Comparison of ENCODE assay signal across 8 cellular contexts in genomic region chr11:61602775-61603569, GRCh38. TPM values are rescaled to one million over a fixed set of nuclear protein-coding genes. Genes with fewer than 3 reads are reported as not detected.
DNase-seq lines count a peak whose midpoint lies in the region; ATAC-seq and TF ChIP-seq lines count a peak whose summit lies in the region.
"Had no signal": no experiment of that assay in that cellular context is flagged by ENCODE, and none has a peak within 500 bp of the region (broad histone marks: within the 10 kb centered on the region; RNA-seq: fewer than 3 reads in every experiment).

No MANE protein-coding gene starts in this region.

- no peaks in the 10 kb centered on the region for H3K79me2 ChIP-seq in hepatocyte

- TF ChIP-seq CTCF in hepatocyte (IDR thresholded peaks at IDR 0.05; ENCODE audit: poor library complexity) (no peak), tibial nerve (IDR thresholded peaks at IDR 0.05) (no peak)

- no peaks in the 10 kb centered on the region for H3K9me2 ChIP-seq in hepatocyte (replicated peaks; ENCODE audit: insufficient read depth)

- TF ChIP-seq POLR2A in tibial nerve (IDR thresholded peaks at IDR 0.05) = no peak

- H3K27me3 ChIP-seq in hepatocyte = no peaks in the 10 kb centered on the region
- peaks cover 0 to 11% of the 10 kb centered on the region in 2 donors for H3K27me3 ChIP-seq in tibial nerve

- peak; percentile 97 for DNase-seq in HPDE6-E6E7 (ENCODE audit: extremely low spot score)
- peak; percentile 93 for DNase-seq in amniotic epithelial cell (ENCODE audit: low read depth)
- DNase-seq in hepatocyte (ENCODE audit: low spot score) = peak; percentile 88
- peak; percentile 35 to 51 for DNase-seq in tibial nerve (ENCODE audit: low spot score in 2 of 2)
- no peak for DNase-seq in NCI-H2029 treated with DMSO at 0.1 percent for 48 hours (lab: John Stamatoyannopoulos, UW)
- DNase-seq in NCI-H2081 treated with DMSO at 0.1 percent for 48 hours (lab: John Stamatoyannopoulos, UW) = no peak
- DNase-seq: activated CD4-positive, alpha-beta T cell treated with anti-CD3 and anti-CD28 coated beads, Interleukin-2, amount 50 U/mL, for 1 hour had no signal

- WGBS in hepatocyte (ENCODE audit: low lambda C conversion rate, missing lambda C conversion rate) = 44% methylated on average over 20 of the region's 20 CpGs
- 30 to 67% methylated on average over 13 to 20 of the region's 20 CpGs for WGBS in tibial nerve, 2 donors

- H3K4me3 ChIP-seq in hepatocyte (no peak overlapping the region), tibial nerve (no peak overlapping the region)

- no peak for ATAC-seq in GM21786 (IDR thresholded peaks at IDR 0.05; ENCODE audit: unreplicated experiment)

- no peaks in the 10 kb centered on the region for H4K20me1 ChIP-seq in hepatocyte (ENCODE audit: insufficient read depth, poor library complexity, severe bottlenecking)

- no peak overlapping the region for H2AFZ ChIP-seq in hepatocyte

- peak overlapping the region; percentile 88 for H3K27ac ChIP-seq in hepatocyte
- peak overlapping the region in 1 of 4 donors; percentile 13 for H3K27ac ChIP-seq in tibial nerve

- H3K4me1 ChIP-seq in hepatocyte (ENCODE audit: insufficient read depth) (peaks cover 22% of the 10 kb centered on the region), tibial nerve (peaks cover 0 to 20% (median 0%) of the 10 kb centered on the region in 4 donors)

- no peaks in the 10 kb centered on the region for H3K9me3 ChIP-seq in hepatocyte (ENCODE audit: low read depth)
- H3K9me3 ChIP-seq in tibial nerve = no peaks in the 10 kb centered on the region

- peak in 1 of 2 donors; percentile 33 for TF ChIP-seq EP300 in tibial nerve (IDR thresholded peaks at IDR 0.05)

- H3K36me3 ChIP-seq in hepatocyte (replicated peaks; ENCODE audit: insufficient read depth, low read depth) = no peaks in the 10 kb centered on the region
- no peaks in the 10 kb centered on the region for H3K36me3 ChIP-seq in tibial nerve

- peak overlapping the region; percentile 62 for H3K4me2 ChIP-seq in hepatocyte

RNA-seq across cellular contexts. Expression of gene SYT7, which starts 22.1 kb away (rescaled TPM):
- total RNA-seq in hepatocyte (13.5 and 15.5 TPM in 2 replicates), tibial nerve (1 to 10 TPM; 1.2 to 2.5 (median 1.8) TPM)
- 8.7 and 11.3 TPM in 2 replicates for polyA plus RNA-seq in hepatocyte

Comparison
In these comparisons a context has a peak if more than half of its experiments do, and no peak if none do; other contexts are left out.
1. DNase-seq: peak in HPDE6-E6E7 (single experiment), amniotic epithelial cell (single experiment), hepatocyte (single experiment) and tibial nerve (2 of 2); none in NCI-H2029 treated with DMSO at 0.1 percent for 48 hours (single experiment) and NCI-H2081 treated with DMSO at 0.1 percent for 48 hours (single experiment).